In the genomic region with DNA sequence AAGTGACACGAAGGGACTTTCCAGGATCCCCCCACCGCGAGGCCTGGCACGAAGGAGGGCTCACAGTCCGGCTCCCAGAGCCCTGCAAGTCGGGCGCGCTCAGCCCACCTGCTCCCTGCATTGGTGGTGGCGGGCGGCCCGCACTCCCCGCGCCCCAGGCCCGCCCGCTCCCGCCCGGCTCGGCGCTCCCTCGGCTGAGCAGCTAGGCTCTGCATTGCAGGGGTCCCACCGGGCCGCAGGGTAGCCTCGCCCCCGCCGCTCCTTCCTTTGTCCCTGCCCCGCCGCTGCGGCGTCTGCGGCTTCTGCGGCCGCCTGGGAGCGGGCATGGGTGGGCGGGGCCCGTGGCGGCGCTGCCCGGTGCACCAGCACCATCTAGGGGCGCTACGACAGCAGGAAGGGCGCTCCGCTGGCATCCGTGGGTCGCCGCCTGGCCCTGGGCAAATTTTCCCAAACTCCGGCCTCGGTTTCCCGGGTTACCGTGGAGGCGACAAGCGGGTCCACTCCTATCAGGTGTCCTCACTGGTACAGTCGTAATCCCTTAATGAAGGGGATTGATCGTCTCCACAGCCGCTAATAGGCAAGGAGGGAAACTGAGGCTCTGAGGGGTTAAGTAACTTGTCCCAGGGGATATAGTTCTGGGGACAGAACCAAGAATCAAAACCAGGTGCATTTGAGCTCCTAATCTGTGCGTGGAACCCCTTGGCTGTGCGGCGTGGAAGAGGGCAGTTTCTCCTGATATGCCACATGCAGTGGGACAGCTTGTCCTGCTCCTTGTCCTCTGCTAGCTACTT, we compare ENCODE assay signal across 8 cellular contexts.
DNase-seq lines count a peak whose midpoint lies in the region; FAIRE-seq and TF ChIP-seq lines count a peak whose summit lies in the region.

No MANE protein-coding gene starts in this region.

- H3K4me3 ChIP-seq in AG04450 (ENCODE audit: low read depth, low read length) (no peak overlapping the region), endodermal cell (ENCODE audit: low read length) (peak overlapping the region; percentile 60)

- H3K27me3 Mint-ChIP-seq in endodermal cell (ENCODE audit: insufficient read depth) (peaks cover 36% of the 10 kb centered on the region), mesothelial cell of epicardium (ENCODE audit: low read depth) (peaks cover 16% of the 10 kb centered on the region)

- no peak overlapping the region for H3K27ac ChIP-seq in AG04450 (ENCODE audit: low read depth, low read length)
- no peak overlapping the region for H3K27ac ChIP-seq in endodermal cell (ENCODE audit: low read depth, low read length)

- no peaks in the 10 kb centered on the region for H3K4me1 ChIP-seq in endodermal cell (ENCODE audit: control insufficient read depth, insufficient read depth, low read length)

- H3K36me3 Mint-ChIP-seq in endodermal cell (ENCODE audit: low read depth) (no peaks in the 10 kb centered on the region), mesothelial cell of epicardium (no peaks in the 10 kb centered on the region)

- no peak overlapping the region for H3K27ac Mint-ChIP-seq in endodermal cell
- H3K27ac Mint-ChIP-seq in mesothelial cell of epicardium, result no peak overlapping the region

- H3K4me1 Mint-ChIP-seq in endodermal cell, result peaks cover 9% of the 10 kb centered on the region
- H3K4me1 Mint-ChIP-seq in mesothelial cell of epicardium, result peaks cover 29% of the 10 kb centered on the region

- no peak for DNase-seq in AG04450 (ENCODE audit: low read depth, low spot score)
- DNase-seq in GM12891 (ENCODE audit: insufficient read length, low spot score), result peak; percentile 5
- DNase-seq in NCI-H774 (lab: John Stamatoyannopoulos, UW), result peak; percentile 8
- peak; percentile 89 for DNase-seq in endodermal cell
- peak; percentile 60 to 76 for DNase-seq in mesothelial cell of epicardium (ENCODE audit: low spot score in 2 of 2, unreplicated experiment in 2 of 2)
- no peak for DNase-seq in GM20000 (ENCODE audit: low spot score)
- no peak for DNase-seq in cerebellar nuclear complex (lab: John Stamatoyannopoulos, UW)
- no peak for DNase-seq in stimulated activated CD4-positive, alpha-beta T cell treated with anti-CD3 and anti-CD28 coated beads, Interleukin-4, amount 100 ng/mL, for 4 hours

- H3K36me3 ChIP-seq in endodermal cell (ENCODE audit: control insufficient read depth, insufficient read depth, low read length), result no peaks in the 10 kb centered on the region

- CTCF ChIA-PET in AG04450 (lab: Charles Lee), result interaction anchor here (0.7 to 0.8 kb wide), 3 partner anchors 870 to 873 kb away, joined by 3 to 4 read pairs (median 3); no protein-coding TSS in a partner anchor

- no peak for TF ChIP-seq POLR2A in GM12891 (IDR thresholded peaks at IDR 0.05; ENCODE audit: low read depth, low read length)

- POLR2A ChIA-PET in AG04450 (lab: Yijun Ruan, JAX), result no interaction called here

- peaks cover 4% of the 10 kb centered on the region for H3K9me3 ChIP-seq in AG04450 (ENCODE audit: control insufficient read depth, insufficient read depth, low read length)
- H3K9me3 ChIP-seq in endodermal cell (ENCODE audit: control insufficient read depth, low read length), result no peaks in the 10 kb centered on the region

- no peaks in the 10 kb centered on the region for H3K27me3 ChIP-seq in AG04450 (ENCODE audit: control insufficient read depth, insufficient read depth, low read length)
- H3K27me3 ChIP-seq in endodermal cell (ENCODE audit: control insufficient read depth, insufficient read depth, low read length, poor library complexity, severe bottlenecking), result peaks cover 30% of the 10 kb centered on the region

- no peak for FAIRE-seq in GM12891 (lab: Jason Lieb, UNC)

- H3K9me3 Mint-ChIP-seq in endodermal cell (no peaks in the 10 kb centered on the region), mesothelial cell of epicardium (no peaks in the 10 kb centered on the region)

- H3K9ac ChIP-seq in endodermal cell (ENCODE audit: extremely low read depth, low read length, poor library complexity, severe bottlenecking), result peak overlapping the region; percentile 20

- TF ChIP-seq CTCF in AG04450 (IDR thresholded peaks at IDR 0.05; ENCODE audit: low read depth, low read length) (peak; percentile 16; the same call in 1 of the 2 replicates), endodermal cell (conservative IDR thresholded peaks at IDR 0.05) (peak; percentile 96), mesothelial cell of epicardium (IDR thresholded peaks at IDR 0.05; ENCODE audit: unreplicated experiment) (peak; percentile 70), GM20000 (IDR thresholded peaks at IDR 0.05; ENCODE audit: extremely low read depth, missing control alignments) (no peak)

- peak overlapping the region; percentile 55 for H3K4me3 Mint-ChIP-seq in endodermal cell
- H3K4me3 Mint-ChIP-seq in mesothelial cell of epicardium, result peak overlapping the region; percentile 56

- 9 to 17% methylated on average over 25 to 57 of the region's 57 CpGs for WGBS in endodermal cell (ENCODE audit: insufficient coverage in 1 of 2, insufficient read length in 1 of 2), 2 experiments

TF ChIP-seq in GM12891, 5 proteins besides CTCF, POLR2A, EP300 and RAD21:
- TF ChIP-seq SPI1 (IDR thresholded peaks at IDR 0.05; ENCODE audit: low read depth, low read length), result no peak
- no peak for TF ChIP-seq TAF1 (IDR thresholded peaks at IDR 0.05; ENCODE audit: low read depth, low read length)
- no peak for TF ChIP-seq PAX5 (IDR thresholded peaks at IDR 0.05; ENCODE audit: insufficient read depth, low read length, severe bottlenecking)
- no peak for TF ChIP-seq POU2F2 (IDR thresholded peaks at IDR 0.05; ENCODE audit: low read depth, low read length)
- TF ChIP-seq POLR2AphosphoS5 (IDR thresholded peaks at IDR 0.05; ENCODE audit: low read depth, low read length), result no peak

Comparison
In these comparisons a context has a peak if more than half of its experiments do, and no peak if none do; other contexts are left out.
1. DNase-seq: peak in GM12891 (single experiment), NCI-H774 (single experiment), endodermal cell (single experiment) and mesothelial cell of epicardium (2 of 2); none in AG04450 (single experiment), GM20000 (single experiment), cerebellar nuclear complex (0 of 2) and stimulated activated CD4-positive, alpha-beta T cell treated with anti-CD3 and anti-CD28 coated beads, Interleukin-4, amount 100 ng/mL, for 4 hours (0 of 2).